In genomic region chr11:64765841-64766682, GRCh38 we compare ENCODE assay signal across 14 cellular contexts. TPM values are rescaled to one million over a fixed set of nuclear protein-coding genes. Genes with fewer than 3 reads are reported as not detected.
DNase-seq lines count a peak whose midpoint lies in the region; ATAC-seq and TF ChIP-seq lines count a peak whose summit lies in the region.
"Had no signal": no experiment of that assay in that cellular context is flagged by ENCODE, and none has a peak within 500 bp of the region (broad histone marks: within the 10 kb centered on the region; RNA-seq: fewer than 3 reads in every experiment).

No MANE protein-coding gene starts in this region.

- H3K27ac Mint-ChIP-seq in stimulated activated effector memory CD8-positive, alpha-beta T cell treated with anti-CD3 and anti-CD28 coated beads, Interleukin-12 subunit alpha, Interleukin-12 subunit beta, amount 100 ng/mL, for 72 hours = peak overlapping the region; percentile 81
- H3K27ac Mint-ChIP-seq in type B pancreatic cell = no peak overlapping the region

- no peak overlapping the region for H3K4me3 ChIP-seq in gastroesophageal sphincter
- H3K4me3 ChIP-seq: uterus had no signal

- peaks cover 95% of the 10 kb centered on the region for H3K4me1 Mint-ChIP-seq in stimulated activated effector memory CD8-positive, alpha-beta T cell treated with anti-CD3 and anti-CD28 coated beads, Interleukin-12 subunit alpha, Interleukin-12 subunit beta, amount 100 ng/mL, for 72 hours
- peaks cover 38% of the 10 kb centered on the region for H3K4me1 Mint-ChIP-seq in type B pancreatic cell (ENCODE audit: unreplicated experiment)

- POLR2A ChIA-PET in RWPE1 (lab: Yijun Ruan, JAX; ENCODE audit: low non-redundant PET) = no interaction called here

- H3K4me1 ChIP-seq in gastroesophageal sphincter = peaks cover 4 to 89% (median 36%) of the 10 kb centered on the region in 3 donors

- no peak for ATAC-seq in gastroesophageal sphincter
- ATAC-seq in stimulated activated effector memory CD8-positive, alpha-beta T cell treated with anti-CD3 and anti-CD28 coated beads, Interleukin-12 subunit alpha, Interleukin-12 subunit beta, amount 100 ng/mL, for 72 hours = no peak
- no peak for ATAC-seq in HG03378 (IDR thresholded peaks at IDR 0.05; ENCODE audit: unreplicated experiment)

- H3K36me3 Mint-ChIP-seq in stimulated activated effector memory CD8-positive, alpha-beta T cell treated with anti-CD3 and anti-CD28 coated beads, Interleukin-12 subunit alpha, Interleukin-12 subunit beta, amount 100 ng/mL, for 72 hours = peaks cover 100% of the 10 kb centered on the region
- peaks cover 44% of the 10 kb centered on the region for H3K36me3 Mint-ChIP-seq in type B pancreatic cell

- H3K27me3 Mint-ChIP-seq in type B pancreatic cell = no peaks in the 10 kb centered on the region

- no peak for TF ChIP-seq POLR2A in gastroesophageal sphincter (IDR thresholded peaks at IDR 0.05)

- TF ChIP-seq CTCF in RWPE1 (conservative IDR thresholded peaks at IDR 0.05; ENCODE audit: low read depth) (no peak), gastroesophageal sphincter (IDR thresholded peaks at IDR 0.05) (no peak), type B pancreatic cell (conservative IDR thresholded peaks at IDR 0.05) (no peak)

- no peaks in the 10 kb centered on the region for H3K9me3 Mint-ChIP-seq in stimulated activated effector memory CD8-positive, alpha-beta T cell treated with anti-CD3 and anti-CD28 coated beads, Interleukin-12 subunit alpha, Interleukin-12 subunit beta, amount 100 ng/mL, for 72 hours
- H3K9me3 Mint-ChIP-seq in type B pancreatic cell = no peaks in the 10 kb centered on the region

- no peaks in the 10 kb centered on the region for H3K9me3 ChIP-seq in gastroesophageal sphincter
- H3K9me3 ChIP-seq: uterus had no signal

- DNase-seq in activated gamma-delta T cell treated with Interleukin-2 at 50 U/mL for 16 hours (peak; percentile 8), activated gamma-delta T cell (lab: John Stamatoyannopoulos, UW) (no peak), RWPE1 (ENCODE audit: low spot score) (no peak), NCI-H526 treated with DMSO at 0.1 percent for 48 hours (lab: John Stamatoyannopoulos, UW) (no peak), type B pancreatic cell (ENCODE audit: extremely low spot score, unreplicated experiment) (no peak)
- no peak for DNase-seq in stimulated activated effector memory CD8-positive, alpha-beta T cell treated with anti-CD3 and anti-CD28 coated beads, Interleukin-12 subunit alpha, Interleukin-12 subunit beta, amount 100 ng/mL, for 72 hours (ENCODE audit: low spot score in 2 of 2)
- DNase-seq: activated T-cell treated with anti-CD3 and anti-CD28 coated beads for 4 hours; central memory CD4-positive, alpha-beta T cell; EL; NCI-H2029 treated with DMSO at 0.1 percent for 48 hours; T1000; uterus had no signal

- H3K27me3 ChIP-seq in gastroesophageal sphincter = no peaks in the 10 kb centered on the region
- H3K27me3 ChIP-seq: uterus had no signal

- CTCF ChIA-PET in RWPE1 (lab: Yijun Ruan, JAX) = interaction anchor here (0.6 to 0.7 kb wide), 2 partner anchors 75 to 101 kb away, joined by 3 to 7 read pairs; no protein-coding TSS in a partner anchor

- TF ChIP-seq EP300 in gastroesophageal sphincter (IDR thresholded peaks at IDR 0.05) = no peak

- 65 to 81% methylated on average over 10 to 13 of the region's 42 CpGs for WGBS in gastroesophageal sphincter (ENCODE audit: low coverage in 1 of 2), 2 donors

- peak overlapping the region; percentile 85 for H3K27ac ChIP-seq in RWPE1
- peak overlapping the region in 3 of 4 donors; percentile 82 to 86 (median 86) for H3K27ac ChIP-seq in gastroesophageal sphincter
- H3K27ac ChIP-seq: uterus had no signal

- peak overlapping the region; percentile 26 for H3K4me3 Mint-ChIP-seq in stimulated activated effector memory CD8-positive, alpha-beta T cell treated with anti-CD3 and anti-CD28 coated beads, Interleukin-12 subunit alpha, Interleukin-12 subunit beta, amount 100 ng/mL, for 72 hours
- H3K4me3 Mint-ChIP-seq in type B pancreatic cell = no peak overlapping the region

- peaks cover 23 to 95% of the 10 kb centered on the region in 2 donors for H3K36me3 ChIP-seq in gastroesophageal sphincter
- H3K36me3 ChIP-seq: uterus had no signal

RNA-seq across cellular contexts. Expression of gene PYGM, which starts 6.3 kb away (rescaled TPM):
- total RNA-seq in gastroesophageal sphincter (10 to 100 TPM; 10.5 to 55.2 (median 32.8) TPM), type B pancreatic cell (ENCODE audit: low replicate concordance) (2.0 and 239 TPM in 2 replicates)

RNA-seq across cellular contexts. Expression of gene SF1, which starts 12.3 kb away (rescaled TPM):
- total RNA-seq in gastroesophageal sphincter (100 to 1,000 TPM; 187 to 314 (median 253) TPM), type B pancreatic cell (ENCODE audit: low replicate concordance) (315 and 450 TPM in 2 replicates)

RNA-seq across cellular contexts. Expression of gene RASGRP2, which starts 22.1 kb away (rescaled TPM):
- total RNA-seq in gastroesophageal sphincter (10 to 100 TPM; 34.5 to 84.9 (median 41.1) TPM), type B pancreatic cell (ENCODE audit: low replicate concordance) (3.0 and 11.7 TPM in 2 replicates)

RNA-seq across cellular contexts. Expression of gene MAP4K2, which starts 37.0 kb away (rescaled TPM):
- total RNA-seq in gastroesophageal sphincter = 10 to 100 TPM; 17.6 to 24.0 (median 19.6) TPM
- 8.6 and 20.2 TPM in 2 replicates for total RNA-seq in type B pancreatic cell (ENCODE audit: low replicate concordance)

RNA-seq across cellular contexts. Expression of gene NRXN2, which starts 43.1 kb away (rescaled TPM):
- total RNA-seq in gastroesophageal sphincter (10 to 100 TPM in 1 of 4 donors, 1 to 10 TPM in 3; 3.4 to 25.4 (median 5.0) TPM), type B pancreatic cell (ENCODE audit: low replicate concordance) (12.7 and 22.1 TPM in 2 replicates)
